In genomic region chr2:185507703-185508102, GRCh38 we compare ENCODE assay signal across 25 cellular contexts.
A peak's percentile ranks its signal among the peaks of the same experiment; 100 is the strongest.
DNase-seq lines count a peak whose midpoint lies in the region; TF ChIP-seq lines count a peak whose summit lies in the region.
"Had no signal": no experiment of that assay in that cellular context is flagged by ENCODE, and none has a peak within 500 bp of the region (broad histone marks: within the 10 kb centered on the region; RNA-seq: fewer than 3 reads in every experiment).

No MANE protein-coding gene starts in this region.

- H3K27ac Mint-ChIP-seq in nephron progenitor cell: peak overlapping the region; percentile 36
- H3K27ac Mint-ChIP-seq: activated CD4-positive, alpha-beta T cell treated with anti-CD3 and anti-CD28 coated beads, Interleukin-2, amount 10 ng/mL, durations not matched to agents 24 days and 14 days; activated T-cell treated with anti-CD3 and anti-CD28 coated beads, Interleukin-2, amount 50 U/mL, for 72 hours; neural progenitor cell; stimulated activated naive CD8-positive, alpha-beta T cell treated with anti-CD3 and anti-CD28 coated beads, Interleukin-15, Interleukin-2, amounts not matched to agents 100 ng/mL and 50 ng/mL, for 24 hours had no signal

- no peak overlapping the region for H3K27ac ChIP-seq in SJCRH30
- H3K27ac ChIP-seq: C4-2B, lower lobe of right lung, neural progenitor cell, RWPE1, thyroid gland, WERI-Rb-1 had no signal

- peak; percentile 31 for DNase-seq in NCI-H2171 treated with DMSO at 0.1 percent for 48 hours (lab: John Stamatoyannopoulos, UW)
- DNase-seq in NCI-H2171 (lab: John Stamatoyannopoulos, UW): no peak
- peak; percentile 3 for DNase-seq in NAMALWA (ENCODE audit: low spot score)
- peak; percentile 31 to 48 for DNase-seq in SJCRH30
- DNase-seq in nephron progenitor cell: no peak
- DNase-seq in cerebellar nuclear complex (lab: John Stamatoyannopoulos, UW): no peak
- no peak for DNase-seq in H4 (ENCODE audit: low spot score)
- no peak for DNase-seq in NCI-H526 treated with DMSO at 0.1 percent for 48 hours (lab: John Stamatoyannopoulos, UW)
- DNase-seq: ACHN; activated CD4-positive, alpha-beta T cell treated with anti-CD3 and anti-CD28 coated beads, Interleukin-2, amount 10 ng/mL, durations not matched to agents 24 days and 14 days; activated naive CD4-positive, alpha-beta T cell treated with anti-CD3 and anti-CD28 coated beads, Interleukin-2, amount 50 U/mL, for 16 hours; activated T-cell treated with anti-CD3 and anti-CD28 coated beads, Interleukin-2, amount 50 U/mL, for 72 hours; anterior cingulate cortex; dermis blood vessel endothelial cell; kidney; lower lobe of right lung; NCI-H1930; posterior cingulate gyrus; T-helper 9 cell; thyroid gland; WERI-Rb-1 had no signal

- H3K4me1 Mint-ChIP-seq in nephron progenitor cell: no peaks in the 10 kb centered on the region
- H3K4me1 Mint-ChIP-seq: activated CD4-positive, alpha-beta T cell treated with anti-CD3 and anti-CD28 coated beads, Interleukin-2, amount 10 ng/mL, durations not matched to agents 24 days and 14 days; neural progenitor cell had no signal

- no peaks in the 10 kb centered on the region for H3K27me3 ChIP-seq in SJCRH30
- H3K27me3 ChIP-seq: neural progenitor cell, thyroid gland had no signal

- H3K27me3 Mint-ChIP-seq in nephron progenitor cell (ENCODE audit: low read depth, poor library complexity): no peaks in the 10 kb centered on the region
- H3K27me3 Mint-ChIP-seq: activated CD4-positive, alpha-beta T cell treated with anti-CD3 and anti-CD28 coated beads, Interleukin-2, amount 10 ng/mL, durations not matched to agents 24 days and 14 days; stimulated activated naive CD8-positive, alpha-beta T cell treated with anti-CD3 and anti-CD28 coated beads, Interleukin-15, Interleukin-2, amounts not matched to agents 100 ng/mL and 50 ng/mL, for 24 hours had no signal

- H3K4me3 ChIP-seq in SJCRH30: no peak overlapping the region
- H3K4me3 ChIP-seq: lower lobe of right lung, neural progenitor cell, thyroid gland had no signal

- H3K9me3 Mint-ChIP-seq in nephron progenitor cell: peaks cover 77% of the 10 kb centered on the region

- TF ChIP-seq CTCF in nephron progenitor cell (IDR thresholded peaks at IDR 0.05): no peak

- no peaks in the 10 kb centered on the region for H3K4me1 ChIP-seq in SJCRH30
- H3K4me1 ChIP-seq: lower lobe of right lung, neural progenitor cell, thyroid gland had no signal

- H3K36me3 ChIP-seq in SJCRH30: no peaks in the 10 kb centered on the region
- H3K36me3 ChIP-seq: lower lobe of right lung, thyroid gland, WERI-Rb-1 had no signal

- peaks cover 82% of the 10 kb centered on the region for H3K36me3 Mint-ChIP-seq in nephron progenitor cell (ENCODE audit: low read depth)

- peaks cover 21% of the 10 kb centered on the region; the same call in 1 of the 2 replicates for H3K9me3 ChIP-seq in SJCRH30 (replicated peaks)
- H3K9me3 ChIP-seq: thyroid gland had no signal

- H3K4me3 Mint-ChIP-seq in nephron progenitor cell: no peak overlapping the region
- H3K4me3 Mint-ChIP-seq: activated CD4-positive, alpha-beta T cell treated with anti-CD3 and anti-CD28 coated beads, Interleukin-2, amount 10 ng/mL, durations not matched to agents 24 days and 14 days; activated T-cell treated with anti-CD3 and anti-CD28 coated beads, Interleukin-2, amount 50 U/mL, for 72 hours; neural progenitor cell; stimulated activated naive CD8-positive, alpha-beta T cell treated with anti-CD3 and anti-CD28 coated beads, Interleukin-15, Interleukin-2, amounts not matched to agents 100 ng/mL and 50 ng/mL, for 24 hours had no signal

Comparison
In these comparisons a context has a peak if more than half of its experiments do, and no peak if none do; other contexts are left out.
1. DNase-seq: peak in NCI-H2171 treated with DMSO at 0.1 percent for 48 hours (single experiment), NAMALWA (single experiment) and SJCRH30 (2 of 2); none in NCI-H2171 (single experiment), nephron progenitor cell (single experiment), cerebellar nuclear complex (0 of 2), H4 (single experiment) and NCI-H526 treated with DMSO at 0.1 percent for 48 hours (single experiment).